8 cellular contexts compared by ENCODE assay signal in the genomic region with DNA sequence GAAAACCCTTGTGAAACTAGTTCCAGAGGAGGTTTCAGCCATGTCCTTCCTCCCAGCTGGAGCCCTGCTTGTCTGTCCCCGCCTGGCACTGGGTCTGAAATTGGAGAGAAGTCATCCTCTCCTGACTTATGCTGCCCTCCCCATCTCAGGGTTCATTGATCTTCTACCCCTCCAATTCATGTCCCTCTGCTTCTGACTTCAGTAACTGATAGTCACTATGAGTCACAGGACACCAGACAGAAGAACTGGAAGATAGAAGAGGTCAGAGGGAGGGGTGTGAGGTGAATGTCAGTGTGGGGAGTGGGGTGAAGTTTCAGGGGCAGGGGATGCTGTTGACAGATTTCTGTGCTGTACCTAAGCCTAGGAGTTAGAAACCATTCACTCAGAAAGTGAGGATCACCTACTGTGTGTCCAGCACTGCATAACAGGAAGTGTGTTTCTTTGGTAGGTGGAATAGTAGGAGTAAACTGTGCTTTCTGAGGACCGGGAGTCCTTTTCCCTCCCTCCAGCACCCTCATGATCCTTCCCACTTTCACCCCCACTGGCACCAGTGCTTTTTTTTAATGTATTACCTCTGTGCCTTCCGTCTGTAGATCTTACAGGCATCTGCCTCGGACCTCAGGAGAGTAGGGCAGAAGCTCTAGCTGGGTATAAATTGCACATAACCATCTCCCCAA. TPM values are rescaled to one million over a fixed set of nuclear protein-coding genes. Genes with fewer than 3 reads are reported as not detected.
A peak's percentile ranks its signal among the peaks of the same experiment; 100 is the strongest.
DNase-seq lines count a peak whose midpoint lies in the region; ATAC-seq and TF ChIP-seq lines count a peak whose summit lies in the region.

No MANE protein-coding gene starts in this region.

- DNase-seq in cerebellum (ENCODE audit: low spot score) (peak; percentile 7), neural crest cell (ENCODE audit: low read depth, low spot score) (no peak), inferior parietal cortex (ENCODE audit: extremely low spot score) (no peak), pons (ENCODE audit: low spot score) (no peak)
- DNase-seq in activated CD4-positive, CD25-positive, alpha-beta regulatory T cell treated with anti-CD3 and anti-CD28 coated beads, Interleukin-2, amount 50 U/mL, for 72 hours = no peak

- no peak overlapping the region for H3K27ac Mint-ChIP-seq in neural crest cell (ENCODE audit: unreplicated experiment)

- peak overlapping the region; percentile 93 for H3K4me3 Mint-ChIP-seq in neural crest cell

- no peak for ATAC-seq in GM21529 (IDR thresholded peaks at IDR 0.05; ENCODE audit: unreplicated experiment)

- peaks cover 47% of the 10 kb centered on the region for H3K36me3 ChIP-seq in KOPT-K1 (ENCODE audit: insufficient read depth, low read length)

- H3K27ac ChIP-seq in C4-2B (peak overlapping the region; percentile 77), KOPT-K1 (ENCODE audit: low read depth, low read length, poor library complexity, severe bottlenecking) (peak overlapping the region; percentile 79)

- no peaks in the 10 kb centered on the region for H3K27me3 Mint-ChIP-seq in neural crest cell (ENCODE audit: low read depth)

- no peaks in the 10 kb centered on the region for H3K9me3 Mint-ChIP-seq in neural crest cell

- H3K4me1 Mint-ChIP-seq in neural crest cell = peaks cover 7% of the 10 kb centered on the region

- TF ChIP-seq CTCF in C4-2B (conservative IDR thresholded peaks at IDR 0.05) (no peak), neural crest cell (conservative IDR thresholded peaks at IDR 0.05) (no peak)

- H3K36me3 Mint-ChIP-seq in neural crest cell (ENCODE audit: low read depth) = peaks cover 12% of the 10 kb centered on the region

- H3K9me3 ChIP-seq in KOPT-K1 (ENCODE audit: insufficient read depth, low read length, poor library complexity, severe bottlenecking) = no peaks in the 10 kb centered on the region

RNA-seq across cellular contexts. Expression of a gene that starts 0.6 kb away (rescaled TPM):
- total RNA-seq in cerebellum (12.6 TPM), neural crest cell (60.6 and 64.8 TPM in 2 replicates)

RNA-seq across cellular contexts. Expression of a gene that starts 17.6 kb away (rescaled TPM):
- 7.3 TPM for total RNA-seq in cerebellum
- total RNA-seq in neural crest cell = 13.9 and 14.5 TPM in 2 replicates
